Comparison of ENCODE assay signal across 8 cellular contexts in the genomic region with DNA sequence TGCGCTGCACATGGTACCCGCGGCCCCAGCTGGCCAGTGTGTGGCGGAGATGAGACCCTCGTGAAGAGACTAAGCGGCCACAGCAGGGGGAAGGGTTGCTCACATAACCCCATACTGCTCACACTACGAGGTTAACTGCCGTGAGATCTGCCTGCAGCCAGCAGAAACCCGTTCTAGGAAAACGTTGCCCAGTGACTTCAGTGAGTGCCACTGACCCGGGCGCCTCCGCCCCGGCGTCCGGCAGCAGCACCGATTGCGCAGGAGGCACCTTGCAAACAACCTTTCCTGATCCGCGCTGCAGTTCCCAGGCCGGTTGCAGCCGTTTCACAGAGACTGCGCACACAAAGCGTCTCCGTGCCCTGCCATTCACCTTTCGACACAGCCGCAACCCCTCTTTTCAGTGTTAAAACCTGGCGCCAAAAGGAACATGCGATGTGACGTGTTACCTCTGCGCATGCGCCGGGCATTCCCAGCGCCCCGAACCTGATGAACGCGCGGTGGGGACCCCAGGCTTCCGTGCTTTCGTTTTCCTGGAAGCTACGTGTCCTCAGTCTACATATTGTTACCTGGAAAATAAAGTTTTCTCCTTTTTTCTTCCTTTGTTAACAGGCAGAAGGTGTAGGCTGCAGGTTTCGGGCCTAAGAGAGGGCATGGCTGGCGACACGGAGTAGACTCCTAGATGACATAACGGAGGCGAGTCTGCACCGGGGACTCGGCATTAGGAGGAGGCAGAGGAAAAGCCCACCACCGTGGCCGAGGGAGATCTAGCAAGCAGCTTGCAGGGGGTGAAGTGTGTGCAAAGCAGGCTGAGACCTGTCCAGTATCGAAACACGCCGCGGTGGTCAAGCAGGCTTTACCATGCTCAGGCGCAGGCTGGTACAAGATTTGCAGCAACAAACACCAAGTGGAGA. TPM values are rescaled to one million over a fixed set of nuclear protein-coding genes. Genes with fewer than 3 reads are reported as not detected.
DNase-seq lines count a peak whose midpoint lies in the region; ATAC-seq and FAIRE-seq lines count a peak whose summit lies in the region.

No MANE protein-coding gene starts in this region.

- H3K4me3 Mint-ChIP-seq in CD8-positive, alpha-beta memory T cell = peak overlapping the region; percentile 79 to 96 (median 84)

- POLR2A ChIA-PET in CD8-positive, alpha-beta memory T cell (lab: Charles Lee) = interaction anchor here (1.2 to 1.4 kb wide), 5 partner anchors 9 to 306 kb away, joined by 4 to 11 read pairs (median 4); partner anchors contain the start of genes DYRK1A and VPS26C

- peak; percentile 75 to 84 (median 80) for DNase-seq in CD8-positive, alpha-beta memory T cell
- DNase-seq in RPMI8226 = peak; percentile 94
- DNase-seq in activated effector memory CD4-positive, alpha-beta T cell treated with Interleukin-2 at 50 U/mL for 16 hours = peak; percentile 60
- DNase-seq in frontal cortex (ENCODE audit: low spot score in 2 of 2) = peak; percentile 27 to 29
- peak in 50 of 56 donors; percentile 13 to 79 (median 48) for DNase-seq in nucleus accumbens (lab: John Stamatoyannopoulos, UW)

- ATAC-seq in GM21367 (IDR thresholded peaks at IDR 0.05; ENCODE audit: unreplicated experiment) = peak; percentile 56

- no peaks in the 10 kb centered on the region for H3K9me3 Mint-ChIP-seq in CD8-positive, alpha-beta memory T cell

- H3K4me1 ChIP-seq in CD8-positive, alpha-beta memory T cell (ENCODE audit: insufficient read depth, low read length) = peaks cover 18% of the 10 kb centered on the region
- peaks cover 12% of the 10 kb centered on the region; the same call in 1 of the 2 replicates for H3K4me1 ChIP-seq in HUES6 (ENCODE audit: control insufficient read depth, insufficient read depth, low read length)

- no peaks in the 10 kb centered on the region for H3K27me3 Mint-ChIP-seq in CD8-positive, alpha-beta memory T cell

- peak overlapping the region; percentile 82 for H3K9ac ChIP-seq in HUES6 (ENCODE audit: low read length)

- H3K27ac ChIP-seq in CD8-positive, alpha-beta memory T cell (ENCODE audit: low read depth, low read length) = peak overlapping the region; percentile 63
- H3K27ac ChIP-seq in HUES6 (ENCODE audit: low read depth, low read length) (peak overlapping the region; percentile 44), temporal lobe (ENCODE audit: low read depth, low read length) (peak overlapping the region; percentile 17)

- peaks cover 0 to 16% (median 0%) of the 10 kb centered on the region in 3 donors for H3K36me3 Mint-ChIP-seq in CD8-positive, alpha-beta memory T cell

- H3K4me3 ChIP-seq in CD8-positive, alpha-beta memory T cell (ENCODE audit: low read length) = peak overlapping the region; percentile 74
- H3K4me3 ChIP-seq in HUES6 (ENCODE audit: low read depth, low read length) = peak overlapping the region; percentile 59

- H3K27me3 ChIP-seq in CD8-positive, alpha-beta memory T cell (ENCODE audit: insufficient read depth, low read length, poor library complexity, severe bottlenecking) = no peaks in the 10 kb centered on the region
- H3K27me3 ChIP-seq in HUES6 (ENCODE audit: control insufficient read depth, insufficient read depth, low read length) = no peaks in the 10 kb centered on the region

- H3K27ac Mint-ChIP-seq in CD8-positive, alpha-beta memory T cell = peak overlapping the region; percentile 45 to 97 (median 93)

- no peak for FAIRE-seq in frontal cortex (lab: Jason Lieb, UNC)

- no peaks in the 10 kb centered on the region for H3K9me3 ChIP-seq in CD8-positive, alpha-beta memory T cell (ENCODE audit: low read length)
- H3K9me3 ChIP-seq in HUES6 (ENCODE audit: control insufficient read depth, insufficient read depth, low read depth, low read length) = no peaks in the 10 kb centered on the region

- peaks cover 32 to 64% (median 43%) of the 10 kb centered on the region in 3 donors for H3K4me1 Mint-ChIP-seq in CD8-positive, alpha-beta memory T cell

- CTCF ChIA-PET in CD8-positive, alpha-beta memory T cell (lab: Charles Lee) = no interaction called here

- no peaks in the 10 kb centered on the region for H3K36me3 ChIP-seq in CD8-positive, alpha-beta memory T cell (ENCODE audit: insufficient read depth, low read length)
- H3K36me3 ChIP-seq in HUES6 (ENCODE audit: control insufficient read depth, insufficient read depth, low read length) = peaks cover 3% of the 10 kb centered on the region

RNA-seq across cellular contexts. Expression of gene VPS26C, which starts 8.9 kb away (rescaled TPM):
- 10 to 100 TPM; 59.1 to 62.7 TPM for total RNA-seq in CD8-positive, alpha-beta memory T cell
- 82.0 TPM for polyA plus RNA-seq in CD8-positive, alpha-beta memory T cell
- total RNA-seq in frontal cortex = 37.5 TPM
- 41.1 TPM for total RNA-seq in temporal lobe

Comparison
In these comparisons a context has a peak if more than half of its experiments do, and no peak if none do; other contexts are left out.
1. Peak in every context shown above with its lines: DNase-seq, ATAC-seq, H3K4me3 ChIP-seq and H3K27ac ChIP-seq.
2. DNase-seq: peak in every context shown above with its lines; median percentile 94 in RPMI8226; 80 in CD8-positive, alpha-beta memory T cell; 60 in activated effector memory CD4-positive, alpha-beta T cell treated with Interleukin-2 at 50 U/mL for 16 hours; 48 in nucleus accumbens; 28 in frontal cortex.